In the genomic region with DNA sequence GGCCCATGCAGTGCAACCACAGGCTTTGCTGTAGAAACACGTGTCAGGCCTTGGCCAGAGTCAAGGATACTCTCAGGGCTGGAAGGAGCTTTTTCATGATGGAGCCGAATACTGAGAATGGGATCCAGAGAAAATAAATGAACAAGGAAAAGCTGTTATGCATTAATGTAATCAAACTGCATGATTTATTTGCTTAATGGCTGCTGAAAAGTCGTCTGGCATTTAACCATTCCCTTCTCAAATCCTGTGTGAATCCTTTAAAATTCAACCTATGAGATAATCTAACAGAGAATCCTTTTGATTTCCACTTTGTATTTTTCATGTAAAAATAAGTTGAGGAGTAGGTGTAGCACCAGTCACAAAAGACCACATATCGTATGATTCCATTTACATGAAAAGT, we compare ENCODE assay signal across 1 cellular context.
TF ChIP-seq lines count a peak whose summit lies in the region.

No MANE protein-coding gene starts in this region.

TF ChIP-seq in SK-N-SH, 30 proteins besides CTCF, POLR2A, EP300 and RAD21 (continued from another document):
- no peak for TF ChIP-seq RCOR1 (IDR thresholded peaks at IDR 0.05; ENCODE audit: low read length)
- no peak for TF ChIP-seq CHD2 (IDR thresholded peaks at IDR 0.05; ENCODE audit: low read length, partially characterized antibody)
- no peak for TF ChIP-seq EZH2phosphoT487 (IDR thresholded peaks at IDR 0.05; ENCODE audit: borderline replicate concordance, low read depth)
- no peak for TF ChIP-seq FOXJ3 (CRISPR knock-in tag; IDR thresholded peaks at IDR 0.05)
- no peak for TF ChIP-seq YY1 (IDR thresholded peaks at IDR 0.05; ENCODE audit: low read depth)
- no peak for TF ChIP-seq POLR2AphosphoS5 (IDR thresholded peaks at IDR 0.05; ENCODE audit: low read depth, low read length)
- no peak for TF ChIP-seq FOSL2 (IDR thresholded peaks at IDR 0.05; ENCODE audit: borderline replicate concordance, low read depth)
- no peak for TF ChIP-seq TAF1 (IDR thresholded peaks at IDR 0.05; ENCODE audit: borderline replicate concordance, low read depth, low read length)
- TF ChIP-seq ELF1 (IDR thresholded peaks at IDR 0.05), result no peak
- TF ChIP-seq GATA2 (CRISPR knock-in tag; IDR thresholded peaks at IDR 0.05), result no peak
- TF ChIP-seq RFX5 (IDR thresholded peaks at IDR 0.05; ENCODE audit: low read length), result no peak
- TF ChIP-seq, protein P1, sequence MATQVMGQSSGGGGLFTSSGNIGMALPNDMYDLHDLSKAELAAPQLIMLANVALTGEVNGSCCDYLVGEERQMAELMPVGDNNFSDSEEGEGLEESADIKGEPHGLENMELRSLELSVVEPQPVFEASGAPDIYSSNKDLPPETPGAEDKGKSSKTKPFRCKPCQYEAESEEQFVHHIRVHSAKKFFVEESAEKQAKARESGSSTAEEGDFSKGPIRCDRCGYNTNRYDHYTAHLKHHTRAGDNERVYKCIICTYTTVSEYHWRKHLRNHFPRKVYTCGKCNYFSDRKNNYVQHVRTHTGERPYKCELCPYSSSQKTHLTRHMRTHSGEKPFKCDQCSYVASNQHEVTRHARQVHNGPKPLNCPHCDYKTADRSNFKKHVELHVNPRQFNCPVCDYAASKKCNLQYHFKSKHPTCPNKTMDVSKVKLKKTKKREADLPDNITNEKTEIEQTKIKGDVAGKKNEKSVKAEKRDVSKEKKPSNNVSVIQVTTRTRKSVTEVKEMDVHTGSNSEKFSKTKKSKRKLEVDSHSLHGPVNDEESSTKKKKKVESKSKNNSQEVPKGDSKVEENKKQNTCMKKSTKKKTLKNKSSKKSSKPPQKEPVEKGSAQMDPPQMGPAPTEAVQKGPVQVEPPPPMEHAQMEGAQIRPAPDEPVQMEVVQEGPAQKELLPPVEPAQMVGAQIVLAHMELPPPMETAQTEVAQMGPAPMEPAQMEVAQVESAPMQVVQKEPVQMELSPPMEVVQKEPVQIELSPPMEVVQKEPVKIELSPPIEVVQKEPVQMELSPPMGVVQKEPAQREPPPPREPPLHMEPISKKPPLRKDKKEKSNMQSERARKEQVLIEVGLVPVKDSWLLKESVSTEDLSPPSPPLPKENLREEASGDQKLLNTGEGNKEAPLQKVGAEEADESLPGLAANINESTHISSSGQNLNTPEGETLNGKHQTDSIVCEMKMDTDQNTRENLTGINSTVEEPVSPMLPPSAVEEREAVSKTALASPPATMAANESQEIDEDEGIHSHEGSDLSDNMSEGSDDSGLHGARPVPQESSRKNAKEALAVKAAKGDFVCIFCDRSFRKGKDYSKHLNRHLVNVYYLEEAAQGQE (IDR thresholded peaks at IDR 0.05; ENCODE audit: low read depth, low read length), result no peak
- TF ChIP-seq RXRA (IDR thresholded peaks at IDR 0.05; ENCODE audit: borderline replicate concordance, low read depth), result no peak
- no peak for TF ChIP-seq FOXM1 (IDR thresholded peaks at IDR 0.05; ENCODE audit: low read depth)
- TF ChIP-seq JUND (IDR thresholded peaks at IDR 0.05), result no peak
